In genomic region chr17:70527364-70527888, GRCh38 we compare ENCODE assay signal across 21 cellular contexts.
DNase-seq lines count a peak whose midpoint lies in the region; ATAC-seq and TF ChIP-seq lines count a peak whose summit lies in the region.
"Had no signal": no experiment of that assay in that cellular context is flagged by ENCODE, and none has a peak within 500 bp of the region (broad histone marks: within the 10 kb centered on the region; RNA-seq: fewer than 3 reads in every experiment).

No MANE protein-coding gene starts in this region.

- CTCF ChIA-PET in GM10248 (lab: Yijun Ruan, JAX): interaction anchor here (1.2 kb wide), 1 partner anchor 25 kb away, joined by 5 read pairs; no protein-coding TSS in a partner anchor

- ATAC-seq in gastroesophageal sphincter: peak; percentile 55
- ATAC-seq in GM21825 (IDR thresholded peaks at IDR 0.05; ENCODE audit: unreplicated experiment): no peak
- ATAC-seq: K562 had no signal

- 58 to 80% methylated on average over 2 to 3 of the region's 3 CpGs for WGBS in gastroesophageal sphincter (ENCODE audit: low coverage in 1 of 2), 2 donors

- no peak overlapping the region for H3K27ac ChIP-seq in gastroesophageal sphincter
- H3K27ac ChIP-seq: sigmoid colon had no signal

- no peaks in the 10 kb centered on the region for H3K9me3 ChIP-seq in gastroesophageal sphincter
- H3K9me3 ChIP-seq: sigmoid colon had no signal

- no peak overlapping the region for H3K4me3 ChIP-seq in gastroesophageal sphincter
- H3K4me3 ChIP-seq: K562, sigmoid colon had no signal

- TF ChIP-seq EP300 in gastroesophageal sphincter (IDR thresholded peaks at IDR 0.05): no peak

- TF ChIP-seq POLR2A in gastroesophageal sphincter (IDR thresholded peaks at IDR 0.05): no peak

- DNase-seq in GM10248 (ENCODE audit: extremely low spot score): peak; percentile 32
- DNase-seq in NOMO-1 treated with DMSO at 0.1 percent for 48 hours (lab: John Stamatoyannopoulos, UW; ENCODE audit: unreplicated experiment): peak; percentile 96
- DNase-seq in putamen (ENCODE audit: low spot score): peak; percentile 45
- no peak for DNase-seq in activated CD8-positive, alpha-beta memory T cell treated with anti-CD3 and anti-CD28 coated beads, Interleukin-2, amount 50 U/mL, for 4 hours
- no peak for DNase-seq in superior temporal gyrus (ENCODE audit: extremely low spot score)
- DNase-seq in ACHN: no peak
- DNase-seq: activated CD4-positive, alpha-beta T cell treated with anti-CD3 and anti-CD28 coated beads, Interleukin-2, amount 50 U/mL, for 1 hour; activated naive CD8-positive, alpha-beta T cell treated with anti-CD3 and anti-CD28 coated beads for 36 hours; activated T-cell treated with anti-CD3 and anti-CD28 coated beads, Interleukin-2, amount 50 U/mL, for 24 hours; effector CD8-positive, alpha-beta T cell; H9; mesenchymal stem cell; NCI-H187; NCI-H524 treated with DMSO at 0.1 percent for 48 hours; RPMI8226; sigmoid colon; stimulated activated CD4-positive, alpha-beta T cell treated with anti-CD3 and anti-CD28 coated beads, Interleukin-4, amount 100 ng/mL, for 4 hours; T-helper 2 cell had no signal

- no peaks in the 10 kb centered on the region for H3K27me3 ChIP-seq in gastroesophageal sphincter
- H3K27me3 ChIP-seq: sigmoid colon had no signal

- no peaks in the 10 kb centered on the region for H3K4me1 ChIP-seq in gastroesophageal sphincter
- H3K4me1 ChIP-seq: sigmoid colon had no signal

- POLR2A ChIA-PET in GM10248 (lab: Yijun Ruan, JAX): no interaction called here

- in situ Hi-C loops in ACHN (cut with HindIII; ENCODE audit: low pct_ligation_motif_present, low pct_unique_long_range_greater_than_20kb, low sequenced_read_pairs): no loop called here

- TF ChIP-seq CTCF in GM10248 (IDR thresholded peaks at IDR 0.05; ENCODE audit: control extremely low read depth, extremely low read depth, low read depth, missing control alignments) (no peak), gastroesophageal sphincter (IDR thresholded peaks at IDR 0.05) (no peak)

- H3K36me3 ChIP-seq in gastroesophageal sphincter: no peaks in the 10 kb centered on the region
- H3K36me3 ChIP-seq: sigmoid colon had no signal

Comparison
In these comparisons a context has a peak if more than half of its experiments do, and no peak if none do; other contexts are left out.
1. DNase-seq: peak in GM10248 (single experiment), NOMO-1 treated with DMSO at 0.1 percent for 48 hours (single experiment) and putamen (single experiment); none in activated CD8-positive, alpha-beta memory T cell treated with anti-CD3 and anti-CD28 coated beads, Interleukin-2, amount 50 U/mL, for 4 hours (single experiment), superior temporal gyrus (single experiment) and ACHN (single experiment).